In the genomic region with DNA sequence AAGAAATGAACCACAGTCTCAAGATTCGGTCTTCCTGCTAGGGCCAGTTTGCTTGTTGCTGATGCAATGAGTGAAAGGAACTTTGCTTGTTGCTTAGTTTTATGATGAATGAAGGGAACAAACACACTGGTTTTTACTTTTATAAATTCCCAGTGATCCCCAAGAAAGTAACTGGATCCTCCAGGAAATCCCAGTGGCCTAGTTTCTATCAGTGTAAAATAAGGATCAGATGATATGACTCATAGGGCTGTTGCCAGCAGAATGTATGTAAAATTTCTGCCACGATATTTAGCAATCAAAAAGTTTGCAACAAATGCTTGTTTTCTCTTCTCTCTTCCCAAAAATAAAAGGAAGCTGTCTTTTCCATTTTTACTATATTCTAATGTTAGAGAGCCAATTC, we compare ENCODE assay signal across 16 cellular contexts.
A peak's percentile ranks its signal among the peaks of the same experiment; 100 is the strongest.
DNase-seq lines count a peak whose midpoint lies in the region; ATAC-seq and TF ChIP-seq lines count a peak whose summit lies in the region.
"Had no signal": no experiment of that assay in that cellular context is flagged by ENCODE, and none has a peak within 500 bp of the region (broad histone marks: within the 10 kb centered on the region; RNA-seq: fewer than 3 reads in every experiment).

No MANE protein-coding gene starts in this region.

- H3K4me1 ChIP-seq in GM23248 (ENCODE audit: insufficient read depth) (peaks cover 40% of the 10 kb centered on the region), PC-3 (ENCODE audit: insufficient read depth, low read length) (peaks cover 51% of the 10 kb centered on the region), Karpas-422 (ENCODE audit: low read length) (peaks cover 31% of the 10 kb centered on the region)
- H3K4me1 ChIP-seq: esophagus squamous epithelium had no signal

- no TSS peak for BruUV-seq in PC-3 (replicated peaks; lab: Mats Ljungman, UMichigan)

- no peak for TF ChIP-seq CTCF in PC-3 (conservative IDR thresholded peaks at IDR 0.05; ENCODE audit: low read depth, low read length)

- H2AFZ ChIP-seq in GM23248 (no peak overlapping the region), PC-3 (ENCODE audit: low read length) (no peak overlapping the region), Karpas-422 (ENCODE audit: low read length) (no peak overlapping the region)

- POLR2A ChIA-PET in PC-3 (lab: Charles Lee; ENCODE audit: unreplicated experiment): interaction anchor here (0.6 to 0.7 kb wide), 3 partner anchors 42 to 75 kb away, joined by 3 to 4 read pairs (median 3); no protein-coding TSS in a partner anchor

- H3K9me3 ChIP-seq in GM23248 (ENCODE audit: low read depth) (no peaks in the 10 kb centered on the region), PC-3 (ENCODE audit: low read length) (no peaks in the 10 kb centered on the region), Karpas-422 (ENCODE audit: low read length) (no peaks in the 10 kb centered on the region)
- H3K9me3 ChIP-seq: esophagus squamous epithelium had no signal

- H3F3A ChIP-seq in GM23248 (ENCODE audit: insufficient read depth): peaks cover 24% of the 10 kb centered on the region
- peaks cover 6% of the 10 kb centered on the region for H3F3A ChIP-seq in PC-3 (ENCODE audit: low read length, unreplicated experiment)

- intact Hi-C loops in PC-3 (cut with micrococcal nuclease): no loop called here
- intact Hi-C loops in sciatic nerve (cut with DNase I): no loop called here

- H3K27ac ChIP-seq in GM23248: peak overlapping the region; percentile 39; the same call in 1 of the 2 replicates
- peak overlapping the region; percentile 97 for H3K27ac ChIP-seq in PC-3 (ENCODE audit: low read length)
- peak overlapping the region; percentile 61 for H3K27ac ChIP-seq in epithelial cell of prostate
- H3K27ac ChIP-seq in Karpas-422 (ENCODE audit: low read length): no peak overlapping the region
- H3K27ac ChIP-seq: C4-2B, esophagus squamous epithelium had no signal

- H3K27me3 ChIP-seq in GM23248 (replicated peaks; ENCODE audit: insufficient read depth): no peaks in the 10 kb centered on the region
- H3K27me3 ChIP-seq in PC-3 (ENCODE audit: low read length): no peaks in the 10 kb centered on the region
- H3K27me3 ChIP-seq in Karpas-422 (ENCODE audit: low read length): no peaks in the 10 kb centered on the region
- H3K27me3 ChIP-seq: esophagus squamous epithelium had no signal

- H3K4me3 ChIP-seq in GM23248 (no peak overlapping the region), PC-3 (ENCODE audit: low read length) (peak overlapping the region; percentile 1; the same call in 1 of the 2 replicates), Karpas-422 (ENCODE audit: low read length) (no peak overlapping the region)
- H3K4me3 ChIP-seq: esophagus squamous epithelium had no signal

- CTCF ChIA-PET in PC-3 (lab: Charles Lee): no interaction called here

- H4K20me1 ChIP-seq in GM23248 (ENCODE audit: insufficient read depth) (no peaks in the 10 kb centered on the region), PC-3 (ENCODE audit: low read length) (no peaks in the 10 kb centered on the region), Karpas-422 (ENCODE audit: insufficient read depth, low read depth, low read length) (no peaks in the 10 kb centered on the region)

- no peaks in the 10 kb centered on the region for H3K9me2 ChIP-seq in GM23248 (ENCODE audit: insufficient read depth)
- no peaks in the 10 kb centered on the region for H3K9me2 ChIP-seq in PC-3 (replicated peaks; ENCODE audit: low read length)
- H3K9me2 ChIP-seq in Karpas-422 (replicated peaks; ENCODE audit: insufficient read depth, low read length): no peaks in the 10 kb centered on the region

- no peaks in the 10 kb centered on the region for H3K36me3 ChIP-seq in GM23248 (ENCODE audit: low read depth)
- no peaks in the 10 kb centered on the region for H3K36me3 ChIP-seq in PC-3 (ENCODE audit: low read depth, low read length)
- no peaks in the 10 kb centered on the region for H3K36me3 ChIP-seq in Karpas-422 (ENCODE audit: insufficient read depth, low read length)
- H3K36me3 ChIP-seq: esophagus squamous epithelium had no signal

- H3K79me2 ChIP-seq in GM23248 (ENCODE audit: insufficient read depth) (no peaks in the 10 kb centered on the region), PC-3 (ENCODE audit: low read length) (no peaks in the 10 kb centered on the region), Karpas-422 (ENCODE audit: low read length) (no peaks in the 10 kb centered on the region)

- ATAC-seq in PC-3 (peak; percentile 50), sciatic nerve (peak; percentile 28)
- ATAC-seq: Panc1 had no signal

- peak; percentile 55 for DNase-seq in GM23248
- peak; percentile 69 for DNase-seq in PC-3
- DNase-seq in epithelial cell of prostate (ENCODE audit: low read depth, low spot score): no peak
- DNase-seq in sciatic nerve (ENCODE audit: low spot score): no peak
- DNase-seq in stimulated activated CD4-positive, alpha-beta T cell treated with anti-CD3 and anti-CD28 coated beads, Interleukin-15, amount 100 ng/mL, for 24 hours: no peak
- DNase-seq in HT-29 (ENCODE audit: low spot score): no peak
- no peak for DNase-seq in Karpas-422
- no peak for DNase-seq in activated CD4-positive, alpha-beta T cell treated with anti-CD3 and anti-CD28 coated beads, Interleukin-2, amount 50 U/mL, for 4 hours
- DNase-seq: activated CD8-positive, alpha-beta memory T cell treated with anti-CD3 and anti-CD28 coated beads for 24 hours; activated naive CD4-positive, alpha-beta T cell treated with anti-CD3 and anti-CD28 coated beads for 36 hours; esophagus squamous epithelium; islet precursor cell; NCI-H1092; NCI-H2227 treated with DMSO at 0.1 percent for 48 hours had no signal

- H3K9ac ChIP-seq in GM23248: no peak overlapping the region
- peak overlapping the region; percentile 81 for H3K9ac ChIP-seq in PC-3 (ENCODE audit: low read length)
- no peak overlapping the region for H3K9ac ChIP-seq in Karpas-422 (ENCODE audit: low read length)

- H3K4me2 ChIP-seq in GM23248 (ENCODE audit: unreplicated experiment): peak overlapping the region; percentile 13
- peak overlapping the region; percentile 74 for H3K4me2 ChIP-seq in PC-3 (ENCODE audit: low read length)
- no peak overlapping the region for H3K4me2 ChIP-seq in Karpas-422 (ENCODE audit: low read depth, low read length, poor library complexity, severe bottlenecking)

- WGBS in GM23248 (ENCODE audit: low coverage in 1 of 2, low lambda C conversion rate in 2 of 2, missing lambda C conversion rate in 2 of 2), 2 experiments: 79 to 82% methylated on average over 2 of the region's 2 CpGs

- in situ Hi-C loops in GM23248 (cut with MboI): no loop called here

Comparison
In these comparisons a context has a peak if more than half of its experiments do, and no peak if none do; other contexts are left out.
1. DNase-seq: peak in GM23248 (single experiment) and PC-3 (single experiment); none in epithelial cell of prostate (single experiment), sciatic nerve (single experiment), stimulated activated CD4-positive, alpha-beta T cell treated with anti-CD3 and anti-CD28 coated beads, Interleukin-15, amount 100 ng/mL, for 24 hours (single experiment), HT-29 (single experiment), Karpas-422 (single experiment) and activated CD4-positive, alpha-beta T cell treated with anti-CD3 and anti-CD28 coated beads, Interleukin-2, amount 50 U/mL, for 4 hours (0 of 2).